1 cellular context compared by ENCODE assay signal in genomic region chr22:38191746-38192474, GRCh38.
TF ChIP-seq lines count a peak whose summit lies in the region.

No MANE protein-coding gene starts in this region.

TF ChIP-seq in HEK293, 187 proteins besides CTCF, POLR2A, EP300 and RAD21 (continued from another document):
- no peak for TF ChIP-seq ZNF560 (tag by site-specific recombination; IDR thresholded peaks at IDR 0.05; ENCODE audit: borderline replicate concordance)
